ENCODE assay signal across 8 cellular contexts in genomic region chr14:63470877-63471565, GRCh38.
DNase-seq lines count a peak whose midpoint lies in the region; ATAC-seq and TF ChIP-seq lines count a peak whose summit lies in the region.

No MANE protein-coding gene starts in this region.

- POLR2A ChIA-PET in activated CD4-positive, alpha-beta T cell treated with anti-CD3 and anti-CD28 coated beads, Interleukin-2, amount 10 ng/mL, durations not matched to agents 7 days and 5 days (lab: Charles Lee) = no interaction called here

- H3K27ac Mint-ChIP-seq in activated CD4-positive, alpha-beta T cell treated with anti-CD3 and anti-CD28 coated beads, Interleukin-2, amount 10 ng/mL, durations not matched to agents 7 days and 5 days = no peak overlapping the region

- CTCF ChIA-PET in activated CD4-positive, alpha-beta T cell treated with anti-CD3 and anti-CD28 coated beads, Interleukin-2, amount 10 ng/mL, durations not matched to agents 7 days and 5 days (lab: Charles Lee) = interaction anchor here (0.6 kb wide), 1 partner anchor 251 kb away, joined by 4 read pairs; no protein-coding TSS in a partner anchor

- H3K4me1 Mint-ChIP-seq in activated CD4-positive, alpha-beta T cell treated with anti-CD3 and anti-CD28 coated beads, Interleukin-2, amount 10 ng/mL, durations not matched to agents 7 days and 5 days = peaks cover 49% of the 10 kb centered on the region

- ATAC-seq in GM18909 (IDR thresholded peaks at IDR 0.05; ENCODE audit: poor library complexity, unreplicated experiment) (peak; percentile 87), HG03064 (IDR thresholded peaks at IDR 0.05; ENCODE audit: low read depth, unreplicated experiment) (peak; percentile 76)

- H3K4me3 Mint-ChIP-seq in activated CD4-positive, alpha-beta T cell treated with anti-CD3 and anti-CD28 coated beads, Interleukin-2, amount 10 ng/mL, durations not matched to agents 7 days and 5 days = no peak overlapping the region

- TF ChIP-seq CTCF in AG09319 (IDR thresholded peaks at IDR 0.05; ENCODE audit: low read depth, low read length) = no peak

- no peaks in the 10 kb centered on the region for H3K27me3 Mint-ChIP-seq in activated CD4-positive, alpha-beta T cell treated with anti-CD3 and anti-CD28 coated beads, Interleukin-2, amount 10 ng/mL, durations not matched to agents 7 days and 5 days

- H3K36me3 Mint-ChIP-seq in activated CD4-positive, alpha-beta T cell treated with anti-CD3 and anti-CD28 coated beads, Interleukin-2, amount 10 ng/mL, durations not matched to agents 7 days and 5 days (ENCODE audit: low read depth) = no peaks in the 10 kb centered on the region

- DNase-seq in AG09319 (ENCODE audit: extremely low read depth, low read depth) (peak; percentile 27), SIG-M5 treated with dmso at 0.1 percent for 504 hours (lab: John Stamatoyannopoulos, UW; ENCODE audit: unreplicated experiment) (peak; percentile 48), glomerular visceral epithelial cell (ENCODE audit: extremely low spot score) (peak; percentile 30), COR-L47 (lab: John Stamatoyannopoulos, UW) (no peak), cerebellar nuclear complex (lab: John Stamatoyannopoulos, UW) (no peak)
- DNase-seq in activated CD4-positive, alpha-beta T cell treated with anti-CD3 and anti-CD28 coated beads, Interleukin-2, amount 10 ng/mL, durations not matched to agents 7 days and 5 days = no peak

- no peaks in the 10 kb centered on the region for H3K9me3 Mint-ChIP-seq in activated CD4-positive, alpha-beta T cell treated with anti-CD3 and anti-CD28 coated beads, Interleukin-2, amount 10 ng/mL, durations not matched to agents 7 days and 5 days

Comparison
In these comparisons a context has a peak if more than half of its experiments do, and no peak if none do; other contexts are left out.
1. DNase-seq: peak in AG09319 (single experiment), SIG-M5 treated with dmso at 0.1 percent for 504 hours (single experiment) and glomerular visceral epithelial cell (single experiment); none in COR-L47 (single experiment), activated CD4-positive, alpha-beta T cell treated with anti-CD3 and anti-CD28 coated beads, Interleukin-2, amount 10 ng/mL, durations not matched to agents 7 days and 5 days (single experiment) and cerebellar nuclear complex (0 of 2).